In the genomic region with DNA sequence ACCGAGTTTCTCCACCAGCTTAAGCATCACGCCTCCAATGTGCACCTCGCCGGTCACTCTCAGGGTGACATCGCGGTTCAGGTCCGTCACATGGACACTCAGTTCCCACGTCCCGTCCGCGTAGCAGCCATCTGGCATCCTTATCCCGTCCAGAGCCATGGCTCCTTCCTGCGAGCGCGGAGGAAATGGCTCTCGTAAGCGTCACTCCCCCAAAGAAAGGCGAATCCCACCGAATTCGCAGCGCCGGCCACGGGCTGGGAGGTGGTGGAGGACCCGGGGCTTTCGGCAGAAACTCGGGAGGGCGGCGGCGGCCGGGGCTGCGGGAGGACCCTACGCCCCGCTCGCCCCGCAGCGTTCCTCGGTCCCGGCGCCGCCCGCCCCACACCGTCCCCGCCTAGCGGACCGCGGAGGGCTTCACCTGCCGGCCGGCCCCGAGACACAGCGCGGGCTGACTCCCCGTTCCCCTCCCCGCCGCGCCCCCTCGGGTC, we compare ENCODE assay signal across 8 cellular contexts. TPM values are rescaled to one million over a fixed set of nuclear protein-coding genes. Genes with fewer than 3 reads are reported as not detected.
A peak's percentile ranks its signal among the peaks of the same experiment; 100 is the strongest.
DNase-seq lines count a peak whose midpoint lies in the region; ATAC-seq, FAIRE-seq and TF ChIP-seq lines count a peak whose summit lies in the region.

No MANE protein-coding gene starts in this region.

- H4K8ac ChIP-seq in H1 (ENCODE audit: extremely low read depth, insufficient read depth, low read length): peak overlapping the region; percentile 90; the same call in 1 of the 2 replicates

- H4K20me1 ChIP-seq in H1 (replicated peaks in 1 of 2; ENCODE audit: control insufficient read depth in 1 of 2, insufficient read depth in 2 of 2, low read length in 2 of 2): peaks cover 2 to 5% of the 10 kb centered on the region in 2 experiments

- H3K9me3 Mint-ChIP-seq in memory B cell: no peaks in the 10 kb centered on the region

- 0% methylated on average over 18 of the region's 56 CpGs; no CpG with 5 or more reads in 1 of the 2 experiments for WGBS in H1 (ENCODE audit: extremely low coverage in 1 of 2, insufficient coverage in 1 of 2, insufficient read length in 1 of 2, insufficient replicate concordance in 2 of 2, low coverage in 1 of 2, low lambda C conversion rate in 2 of 2, missing lambda C conversion rate in 1 of 2), 2 experiments

- H3K56ac ChIP-seq in H1 (replicated peaks; ENCODE audit: insufficient read length, low read depth, low read length): peak overlapping the region; percentile 18

- H4K91ac ChIP-seq in H1 (replicated peaks; ENCODE audit: insufficient read length, low read length): no peak overlapping the region

- peak overlapping the region; percentile 98 for H2BK12ac ChIP-seq in H1 (ENCODE audit: low read depth, low read length)

- TF ChIP-seq RAD21 in Ishikawa (IDR thresholded peaks at IDR 0.05; ENCODE audit: low read depth) (no peak), H1 (IDR thresholded peaks at IDR 0.05 in 1 of 2, conservative IDR thresholded peaks at IDR 0.05 in 1 of 2; ENCODE audit: low read depth in 2 of 2, low read length in 2 of 2) (peak in 1 of 2 experiments; percentile 3; a peak in 1 of 4 replicates)

- no peak overlapping the region for H2BK15ac ChIP-seq in H1 (ENCODE audit: low read length)

- peaks cover 2% of the 10 kb centered on the region; the same call in 1 of the 2 replicates for H3K79me1 ChIP-seq in H1 (ENCODE audit: low read depth, low read length)

- no peak for TF ChIP-seq EP300 in Ishikawa (IDR thresholded peaks at IDR 0.05; ENCODE audit: borderline replicate concordance)
- no peak for TF ChIP-seq EP300 in H1 (IDR thresholded peaks at IDR 0.05; ENCODE audit: borderline replicate concordance in 1 of 2, low read depth in 2 of 2, low read length in 2 of 2)

- H4K5ac ChIP-seq in H1 (ENCODE audit: insufficient read length, low read depth, low read length): peak overlapping the region; percentile 65

- no peak overlapping the region for H3K14ac ChIP-seq in H1 (ENCODE audit: insufficient read length)

- peak in 1 of 2 experiments; percentile 71; a peak in 2 of 3 replicates for TF ChIP-seq POLR2A in H1 (IDR thresholded peaks at IDR 0.05; ENCODE audit: control extremely low read depth in 1 of 2, low read depth in 2 of 2, low read length in 2 of 2)

- no peaks in the 10 kb centered on the region for H3K36me3 Mint-ChIP-seq in memory B cell

- ATAC-seq in GM18867 (IDR thresholded peaks at IDR 0.05; ENCODE audit: unreplicated experiment): peak; percentile 39
- peak; percentile 34 for ATAC-seq in memory B cell (ENCODE audit: low read depth)

- POLR2A ChIA-PET in H1 (lab: Charles Lee; ENCODE audit: partially characterized antibody): interaction anchor here (0.6 to 2.0 kb wide), 6 partner anchors 11 to 176 kb away, joined by 3 to 7 read pairs (median 4); no protein-coding TSS in a partner anchor

- peaks cover 23% of the 10 kb centered on the region for H3K27me3 Mint-ChIP-seq in memory B cell

- no peak for TF ChIP-seq CTCF in H1 (IDR thresholded peaks at IDR 0.05; ENCODE audit: control extremely low read depth in 1 of 3, insufficient read depth in 1 of 3, low read depth in 1 of 3, low read length in 3 of 3)

- peak overlapping the region; percentile 96 for H3K18ac ChIP-seq in H1 (ENCODE audit: extremely low read depth, low read length)

- H3K4me1 Mint-ChIP-seq in memory B cell: peaks cover 16% of the 10 kb centered on the region

- H3K9me3 ChIP-seq in H1 (ENCODE audit: insufficient read depth in 2 of 2, low read depth in 1 of 2, low read length in 1 of 2): no peaks in the 10 kb centered on the region

- peak overlapping the region; percentile 83 to 96 for H3K4me2 ChIP-seq in H1 (ENCODE audit: insufficient read depth in 1 of 2, low read depth in 2 of 2, low read length in 2 of 2)

- peaks cover 0 to 21% (median 2%) of the 10 kb centered on the region in 4 experiments; a peak in 3 of 8 replicates for H3K36me3 ChIP-seq in H1 (ENCODE audit: control insufficient read depth in 2 of 4, insufficient read depth in 4 of 4, low read length in 3 of 4)

- H3K9ac ChIP-seq in H1 (replicated peaks in 1 of 4; ENCODE audit: extremely low read depth in 1 of 4, low read depth in 3 of 4, low read length in 3 of 4): peak overlapping the region; percentile 81 to 92 (median 85)

- no peak overlapping the region for H3K4ac ChIP-seq in H1 (replicated peaks; ENCODE audit: insufficient read length, low read depth, low read length)

- peaks cover 3 to 9% (median 5%) of the 10 kb centered on the region in 4 experiments; a peak in 5 of 7 replicates for H3K4me1 ChIP-seq in H1 (replicated peaks in 1 of 4; ENCODE audit: control insufficient read depth in 3 of 4, insufficient read depth in 4 of 4, low read length in 3 of 4)

- peak overlapping the region; percentile 65 to 99 (median 96) for H3K4me3 ChIP-seq in H1 (ENCODE audit: extremely low read depth in 1 of 4, insufficient read depth in 2 of 4, low read depth in 3 of 4, low read length in 4 of 4)

- no peaks in the 10 kb centered on the region for H3K27me3 ChIP-seq in H1 (replicated peaks in 1 of 4; ENCODE audit: control insufficient read depth in 3 of 4, extremely low read depth in 1 of 4, insufficient read depth in 3 of 4, low read length in 3 of 4)

- CTCF ChIA-PET in H1 (lab: Charles Lee; ENCODE audit: partially characterized antibody): interaction anchor here (1.0 to 1.4 kb wide), 2 partner anchors 31 to 62 kb away, joined by 3 to 5 read pairs; no protein-coding TSS in a partner anchor

- H2AK5ac ChIP-seq in H1 (ENCODE audit: low read depth, low read length): peak overlapping the region; percentile 20; the same call in 1 of the 2 replicates

- H3K79me2 ChIP-seq in H1 (ENCODE audit: control insufficient read depth in 1 of 2, insufficient read depth in 2 of 2, low read length in 2 of 2): peaks cover 22 to 50% of the 10 kb centered on the region in 2 experiments; a peak in 3 of 4 replicates

- peaks cover 7% of the 10 kb centered on the region for H3K23me2 ChIP-seq in H1 (ENCODE audit: low read depth, low read length)

- no peak overlapping the region for H3K27ac Mint-ChIP-seq in memory B cell

- no peak for FAIRE-seq in H1 (lab: Jason Lieb, UNC)

- H3K23ac ChIP-seq in H1 (ENCODE audit: insufficient read length): no peak overlapping the region

- DNase-seq in A172 (ENCODE audit: low spot score): peak; percentile 33
- peak; percentile 34 for DNase-seq in activated CD4-positive, CD25-positive, alpha-beta regulatory T cell treated with anti-CD3 and anti-CD28 coated beads, Interleukin-2, amount 50 U/mL, for 72 hours
- DNase-seq in H1 (ENCODE audit: low read depth in 1 of 2, low spot score in 2 of 2): peak in 1 of 2 experiments; percentile 80
- peak; percentile 14 to 19 for DNase-seq in memory B cell (ENCODE audit: low spot score in 2 of 2)
- peak in 44 of 49 donors; percentile 8 to 80 (median 49) for DNase-seq in substantia nigra (lab: John Stamatoyannopoulos, UW)
- DNase-seq in effector CD4-positive, alpha-beta T cell: no peak

- peak overlapping the region; percentile 84 for H2BK5ac ChIP-seq in H1 (ENCODE audit: low read depth, low read length)

- peak overlapping the region; percentile 83 for H3K4me3 Mint-ChIP-seq in memory B cell

- H2BK20ac ChIP-seq in H1 (ENCODE audit: low read length): no peak overlapping the region

- H2AFZ ChIP-seq in H1 (ENCODE audit: low read length): peak overlapping the region; percentile 48

- no peak overlapping the region for H2BK120ac ChIP-seq in H1 (replicated peaks; ENCODE audit: low read depth, low read length)

- H3K27ac ChIP-seq in H1 (ENCODE audit: low read depth, low read length) (peak overlapping the region; percentile 82), substantia nigra (ENCODE audit: low read depth, low read length, poor library complexity, severe bottlenecking) (peak overlapping the region; percentile 94)

TF ChIP-seq in Ishikawa, 13 proteins besides CTCF, POLR2A, EP300 and RAD21:
- peak; percentile 67; the same call in 1 of the 2 replicates for TF ChIP-seq YY1 (IDR thresholded peaks at IDR 0.05; ENCODE audit: low read depth)
- TF ChIP-seq, protein P1, sequence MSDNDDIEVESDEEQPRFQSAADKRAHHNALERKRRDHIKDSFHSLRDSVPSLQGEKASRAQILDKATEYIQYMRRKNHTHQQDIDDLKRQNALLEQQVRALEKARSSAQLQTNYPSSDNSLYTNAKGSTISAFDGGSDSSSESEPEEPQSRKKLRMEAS (IDR thresholded peaks at IDR 0.05): peak; percentile 64; the same call in 1 of the 2 replicates
- TF ChIP-seq TAF1 (IDR thresholded peaks at IDR 0.05; ENCODE audit: low read depth): no peak
- TF ChIP-seq, protein P2, sequence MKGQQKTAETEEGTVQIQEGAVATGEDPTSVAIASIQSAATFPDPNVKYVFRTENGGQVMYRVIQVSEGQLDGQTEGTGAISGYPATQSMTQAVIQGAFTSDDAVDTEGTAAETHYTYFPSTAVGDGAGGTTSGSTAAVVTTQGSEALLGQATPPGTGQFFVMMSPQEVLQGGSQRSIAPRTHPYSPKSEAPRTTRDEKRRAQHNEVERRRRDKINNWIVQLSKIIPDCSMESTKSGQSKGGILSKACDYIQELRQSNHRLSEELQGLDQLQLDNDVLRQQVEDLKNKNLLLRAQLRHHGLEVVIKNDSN (IDR thresholded peaks at IDR 0.05): peak; percentile 40

TF ChIP-seq in H1, 55 proteins besides CTCF, POLR2A, EP300 and RAD21 (continues in another document):
- TF ChIP-seq CTBP2 (IDR thresholded peaks at IDR 0.05; ENCODE audit: borderline replicate concordance, insufficient read depth, insufficient read length, low read length) (peak; percentile 59), KDM1A (IDR thresholded peaks at IDR 0.05; ENCODE audit: borderline replicate concordance, low read length) (no peak), GTF2F1 (IDR thresholded peaks at IDR 0.05; ENCODE audit: borderline replicate concordance, low read depth, low read length) (no peak), CHD1 (IDR thresholded peaks at IDR 0.05; ENCODE audit: low read depth, low read length) (no peak), RBBP5 (IDR thresholded peaks at IDR 0.05; ENCODE audit: borderline replicate concordance, low read depth, low read length) (0 out of 2 replicates have a peak, but pooled peaks have one; percentile 32)
- TF ChIP-seq, protein P3, sequence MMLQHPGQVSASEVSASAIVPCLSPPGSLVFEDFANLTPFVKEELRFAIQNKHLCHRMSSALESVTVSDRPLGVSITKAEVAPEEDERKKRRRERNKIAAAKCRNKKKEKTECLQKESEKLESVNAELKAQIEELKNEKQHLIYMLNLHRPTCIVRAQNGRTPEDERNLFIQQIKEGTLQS (IDR thresholded peaks at IDR 0.05; ENCODE audit: insufficient read depth, low read depth, low read length): no peak

RNA-seq across cellular contexts. Expression of a gene that starts 0.4 kb away (rescaled TPM):
- 75.4 and 87.1 TPM in 2 replicates for total RNA-seq in A172 (2014; rRNA removed; shearing (Covaris generic))
- total RNA-seq in H1 (2021; fragmentation: NEBNext Ultra II Directional; extraction: Animal tissue kit (Norgen Biotek cat#: 25700)): 120 and 142 TPM in 2 replicates
- polyA plus RNA-seq in H1 (2011; rRNA removed): 51.4 and 53.3 TPM in 2 replicates
- polyA plus RNA-seq in H1 (2011; cell fraction: cytosol; rRNA removed): 75.3 TPM
- 41.7 TPM for polyA plus RNA-seq in H1 (2011; cell fraction: nucleus; rRNA removed)
- 47.9 to 84.9 TPM (median 59.8 TPM) in 4 replicates for polyA plus RNA-seq in H1 (2012, experiment 1 of 2)
- polyA plus RNA-seq in H1 (2012, experiment 2 of 2): 4.3 TPM
- 139 TPM for polyA plus RNA-seq in H1 (2013, experiment 1 of 2)
- 149 TPM for polyA plus RNA-seq in H1 (2013, experiment 2 of 2)
- polyA minus RNA-seq in H1 (2011; rRNA and poly(A)+ RNA removed): 56.7 and 112 TPM in 2 replicates
- 53.7 TPM for polyA minus RNA-seq in H1 (2011; cell fraction: cytosol; rRNA and poly(A)+ RNA removed)
- polyA minus RNA-seq in H1 (2011; cell fraction: nucleus; rRNA and poly(A)+ RNA removed): 58.4 TPM
